Comparison of ENCODE assay signal across 8 cellular contexts in genomic region chr2:43226955-43227829, GRCh38. TPM values are rescaled to one million over a fixed set of nuclear protein-coding genes. Genes with fewer than 3 reads are reported as not detected.
DNase-seq lines count a peak whose midpoint lies in the region; ATAC-seq and TF ChIP-seq lines count a peak whose summit lies in the region.

No MANE protein-coding gene starts in this region.

- peaks cover 17% of the 10 kb centered on the region for H3K36me3 ChIP-seq in SJCRH30

- DNase-seq in Jurkat, Clone E6-1 (ENCODE audit: low read depth, low spot score), result no peak
- DNase-seq in SJCRH30 (peak; percentile 85 to 87), germinal center (ENCODE audit: low spot score) (peak; percentile 75), nucleus accumbens (lab: John Stamatoyannopoulos, UW) (peak; percentile 53 to 95 (median 88))
- peak; percentile 77 for DNase-seq in activated naive CD4-positive, alpha-beta T cell treated with anti-CD3 and anti-CD28 coated beads, Interleukin-2, amount 10 ng/mL, durations not matched to agents 7 days and 5 days

- H3K27ac Mint-ChIP-seq in activated naive CD4-positive, alpha-beta T cell treated with anti-CD3 and anti-CD28 coated beads, Interleukin-2, amount 10 ng/mL, durations not matched to agents 7 days and 5 days, result peak overlapping the region; percentile 88

- no peaks in the 10 kb centered on the region for H3K27me3 ChIP-seq in SJCRH30

- no peaks in the 10 kb centered on the region for H3K9me3 Mint-ChIP-seq in activated naive CD4-positive, alpha-beta T cell treated with anti-CD3 and anti-CD28 coated beads, Interleukin-2, amount 10 ng/mL, durations not matched to agents 7 days and 5 days

- H3K27ac ChIP-seq in C4-2B (peak overlapping the region; percentile 96), SJCRH30 (peak overlapping the region; percentile 87), temporal lobe (ENCODE audit: low read depth, low read length) (peak overlapping the region; percentile 96)

- CTCF ChIA-PET in activated naive CD4-positive, alpha-beta T cell treated with anti-CD3 and anti-CD28 coated beads, Interleukin-2, amount 10 ng/mL, durations not matched to agents 7 days and 5 days (lab: Charles Lee), result interaction anchor here (0.6 to 14.2 kb wide), 18 partner anchors 10 to 368 kb away, joined by 3 to 460 read pairs (median 10); no protein-coding TSS in a partner anchor

- H3K4me1 ChIP-seq in SJCRH30, result peaks cover 8% of the 10 kb centered on the region

- peak overlapping the region; percentile 64 for H3K4me3 ChIP-seq in Jurkat, Clone E6-1 (ENCODE audit: low read length)
- H3K4me3 ChIP-seq in SJCRH30, result peak overlapping the region; percentile 93

- peak; percentile 25 for ATAC-seq in GM19395 (IDR thresholded peaks at IDR 0.05; ENCODE audit: unreplicated experiment)

- H3K27me3 Mint-ChIP-seq in activated naive CD4-positive, alpha-beta T cell treated with anti-CD3 and anti-CD28 coated beads, Interleukin-2, amount 10 ng/mL, durations not matched to agents 7 days and 5 days, result peaks cover 8% of the 10 kb centered on the region

- no peaks in the 10 kb centered on the region for H3K9me3 ChIP-seq in SJCRH30 (replicated peaks)

- H3K4me3 Mint-ChIP-seq in activated naive CD4-positive, alpha-beta T cell treated with anti-CD3 and anti-CD28 coated beads, Interleukin-2, amount 10 ng/mL, durations not matched to agents 7 days and 5 days, result peak overlapping the region; percentile 87

- peak; percentile 15; the same call in 1 of the 2 replicates for TF ChIP-seq CTCF in C4-2B (conservative IDR thresholded peaks at IDR 0.05)

- peaks cover 27% of the 10 kb centered on the region for H3K4me1 Mint-ChIP-seq in activated naive CD4-positive, alpha-beta T cell treated with anti-CD3 and anti-CD28 coated beads, Interleukin-2, amount 10 ng/mL, durations not matched to agents 7 days and 5 days

- H3K36me3 Mint-ChIP-seq in activated naive CD4-positive, alpha-beta T cell treated with anti-CD3 and anti-CD28 coated beads, Interleukin-2, amount 10 ng/mL, durations not matched to agents 7 days and 5 days, result peaks cover 35% of the 10 kb centered on the region

RNA-seq across cellular contexts. Expression of gene ZFP36L2, which starts 0.8 kb away (rescaled TPM):
- polyA plus RNA-seq in Jurkat, Clone E6-1 (2012; ENCODE audit: insufficient read depth, insufficient read length), result 37.3 TPM
- total RNA-seq in SJCRH30 (2014; rRNA removed; shearing (Covaris generic)), result 5.1 and 5.6 TPM in 2 replicates
- total RNA-seq in temporal lobe, result 9.6 TPM
